In genomic region chr2:59884166-59884565, GRCh38 we compare ENCODE assay signal across 27 cellular contexts.
"Had no signal": no experiment of that assay in that cellular context is flagged by ENCODE, and none has a peak within 500 bp of the region (broad histone marks: within the 10 kb centered on the region; RNA-seq: fewer than 3 reads in every experiment).

No MANE protein-coding gene starts in this region.

- H3K27me3 ChIP-seq: gastroesophageal sphincter, heart left ventricle, hepatocyte, neural progenitor cell, right lobe of liver, testis, tibial artery had no signal

- DNase-seq: cortex of kidney; effector memory CD8-positive, alpha-beta T cell; foreskin fibroblast; heart left ventricle; kidney; mesenchymal stem cell; mucosa of descending colon; naive B cell; right lobe of liver; stimulated activated CD4-positive, alpha-beta T cell treated with anti-CD3 and anti-CD28 coated beads, Interleukin-2, amount 100 ng/mL, for 24 hours; stimulated activated CD4-positive, alpha-beta T cell treated with anti-CD3 and anti-CD28 coated beads, Interleukin-4, amount 100 ng/mL, for 24 hours; stimulated activated naive CD4-positive, alpha-beta T cell treated with Interleukin-2 at 50 U/mL for 16 hours; substantia nigra; testis; tibial artery had no signal

- H3K27ac ChIP-seq: gastroesophageal sphincter, heart left ventricle, hepatocyte, neural progenitor cell, parathyroid adenoma, right lobe of liver, testis, tibial artery had no signal

- H3K9me3 ChIP-seq: gastroesophageal sphincter, heart left ventricle, mucosa of descending colon, right lobe of liver, testis, tibial artery had no signal

- H3K9me3 Mint-ChIP-seq: mesothelial cell of epicardium; naive B cell; nephron; neural progenitor cell; stimulated activated effector memory CD8-positive, alpha-beta T cell treated with anti-CD3 and anti-CD28 coated beads, Interleukin-12 subunit alpha, Interleukin-12 subunit beta, amount 100 ng/mL, for 72 hours; type B pancreatic cell had no signal

- H3K4me3 Mint-ChIP-seq: effector memory CD8-positive, alpha-beta T cell; mesothelial cell of epicardium; nephron; neural progenitor cell; stimulated activated effector memory CD8-positive, alpha-beta T cell treated with anti-CD3 and anti-CD28 coated beads, Interleukin-12 subunit alpha, Interleukin-12 subunit beta, amount 100 ng/mL, for 72 hours; type B pancreatic cell had no signal

- H3K27ac Mint-ChIP-seq: effector memory CD8-positive, alpha-beta T cell; mesothelial cell of epicardium; nephron; neural progenitor cell; progenitor cell of endocrine pancreas; stimulated activated effector memory CD8-positive, alpha-beta T cell treated with anti-CD3 and anti-CD28 coated beads, Interleukin-12 subunit alpha, Interleukin-12 subunit beta, amount 100 ng/mL, for 72 hours; type B pancreatic cell had no signal

- ATAC-seq: effector memory CD8-positive, alpha-beta T cell; gastroesophageal sphincter; heart left ventricle; left lobe of liver; mucosa of descending colon; right lobe of liver; stimulated activated effector memory CD8-positive, alpha-beta T cell treated with anti-CD3 and anti-CD28 coated beads, Interleukin-12 subunit alpha, Interleukin-12 subunit beta, amount 100 ng/mL, for 72 hours had no signal

- H3K27me3 Mint-ChIP-seq: effector memory CD8-positive, alpha-beta T cell; naive B cell; progenitor cell of endocrine pancreas; type B pancreatic cell had no signal

- H3K36me3 ChIP-seq: gastroesophageal sphincter, heart left ventricle, neural progenitor cell, right lobe of liver, tibial artery had no signal

- FAIRE-seq: endometrium, kidney had no signal

- H3K4me1 Mint-ChIP-seq: stimulated activated effector memory CD8-positive, alpha-beta T cell treated with anti-CD3 and anti-CD28 coated beads, Interleukin-12 subunit alpha, Interleukin-12 subunit beta, amount 100 ng/mL, for 72 hours had no signal

- H3K4me3 ChIP-seq: gastroesophageal sphincter, heart left ventricle, hepatocyte, lung, mucosa of descending colon, neural progenitor cell, right lobe of liver, testis, tibial artery had no signal

- H3K36me3 Mint-ChIP-seq: mesothelial cell of epicardium; naive B cell; neural progenitor cell; stimulated activated effector memory CD8-positive, alpha-beta T cell treated with anti-CD3 and anti-CD28 coated beads, Interleukin-12 subunit alpha, Interleukin-12 subunit beta, amount 100 ng/mL, for 72 hours; type B pancreatic cell had no signal

- H3K4me1 ChIP-seq: gastroesophageal sphincter, parathyroid adenoma, right lobe of liver, testis, tibial artery had no signal
